8 cellular contexts compared by ENCODE assay signal in the genomic region with DNA sequence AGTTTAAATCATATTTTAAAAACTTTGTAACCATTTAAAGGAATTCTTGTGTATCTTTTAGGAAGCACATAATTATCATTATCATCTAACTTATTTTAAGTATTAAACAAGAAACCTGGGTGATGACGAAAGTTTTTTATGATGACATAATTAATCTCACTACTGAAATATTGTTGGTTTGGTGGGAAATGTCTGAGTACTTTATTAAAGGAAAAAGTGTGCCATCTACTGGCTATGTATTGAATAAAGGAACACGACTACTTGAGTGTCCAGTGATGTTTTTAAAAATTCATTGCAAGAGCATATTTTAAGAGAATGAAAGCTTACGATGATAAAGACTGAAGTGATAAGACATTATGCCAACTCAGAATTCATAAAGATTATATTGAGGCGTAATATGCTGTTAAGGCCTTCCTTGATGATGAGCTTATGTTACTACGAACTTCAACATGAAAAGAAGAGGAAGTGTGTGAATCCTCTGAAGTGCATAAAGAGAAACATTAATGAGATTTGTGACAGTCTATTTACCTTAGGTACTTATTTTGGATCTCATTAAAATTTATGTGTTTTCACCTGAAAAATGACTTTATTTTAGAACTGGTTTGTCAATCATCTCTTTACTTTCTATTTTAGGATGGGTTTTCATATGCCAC. TPM values are rescaled to one million over a fixed set of nuclear protein-coding genes. Genes with fewer than 3 reads are reported as not detected.
DNase-seq lines count a peak whose midpoint lies in the region; ATAC-seq and TF ChIP-seq lines count a peak whose summit lies in the region.

No MANE protein-coding gene starts in this region.

- H4K91ac ChIP-seq in IMR-90 (ENCODE audit: insufficient read depth, low read depth, low read length) = no peak overlapping the region

- no peaks in the 10 kb centered on the region for H3K27me3 ChIP-seq in IMR-90 (ENCODE audit: control insufficient read depth, insufficient read depth, low read length)
- no peaks in the 10 kb centered on the region for H3K27me3 ChIP-seq in RWPE2 (ENCODE audit: insufficient read depth, poor library complexity, severe bottlenecking)
- no peaks in the 10 kb centered on the region for H3K27me3 ChIP-seq in neutrophil

- H3K4me2 ChIP-seq in IMR-90 (ENCODE audit: low read depth, low read length) = no peak overlapping the region

- H3K36me3 ChIP-seq in IMR-90 (ENCODE audit: control insufficient read depth, insufficient read depth, low read length) (no peaks in the 10 kb centered on the region), RWPE2 (ENCODE audit: low read depth) (peaks cover 20% of the 10 kb centered on the region), neutrophil (peaks cover 41% of the 10 kb centered on the region)

- no peak overlapping the region for H4K5ac ChIP-seq in IMR-90 (ENCODE audit: low read depth, low read length)

- dilution Hi-C loops in IMR-90 (cut with HindIII; ENCODE audit: low sequenced_read_pairs, unreplicated experiment) = no loop called here

- CTCF ChIA-PET in IMR-90 (lab: Yijun Ruan, JAX) = interaction anchor here (0.7 to 1.9 kb wide), 10 partner anchors 9 to 637 kb away, joined by 3 to 7 read pairs (median 4); a partner anchor contains a TSS

- peak; percentile 62 for TF ChIP-seq RAD21 in IMR-90 (IDR thresholded peaks at IDR 0.05; ENCODE audit: low read length)

- ATAC-seq in GM21360 (IDR thresholded peaks at IDR 0.05; ENCODE audit: unreplicated experiment) = peak; percentile 77
- peak; percentile 72 for ATAC-seq in IMR-90 (ENCODE audit: low read depth)
- peak; percentile 64; the same call in 1 of the 3 replicates for ATAC-seq in RWPE2 (ENCODE audit: low read depth)
- ATAC-seq in esophagus mucosa = peak; percentile 53

- H4K20me1 ChIP-seq in IMR-90 (ENCODE audit: insufficient read depth, low read length) = no peaks in the 10 kb centered on the region

- no peak overlapping the region for H3K14ac ChIP-seq in IMR-90 (replicated peaks; ENCODE audit: low read depth, low read length)

- no peak overlapping the region for H2AK9ac ChIP-seq in IMR-90 (replicated peaks; ENCODE audit: low read depth, low read length, poor library complexity)

- no peak overlapping the region for H3K4ac ChIP-seq in IMR-90 (ENCODE audit: low read depth, low read length)

- no peak overlapping the region for H3K18ac ChIP-seq in IMR-90 (ENCODE audit: low read depth, low read length)

- H2BK120ac ChIP-seq in IMR-90 (ENCODE audit: low read depth, low read length) = no peak overlapping the region

- H3K4me3 ChIP-seq in IMR-90 (ENCODE audit: insufficient read depth, low read depth, low read length) (no peak overlapping the region), RWPE2 (ENCODE audit: severe bottlenecking) (no peak overlapping the region), neutrophil (ENCODE audit: low read depth in 1 of 2, low read length in 1 of 2) (no peak overlapping the region)

- no peaks in the 10 kb centered on the region for H3K4me1 ChIP-seq in IMR-90 (ENCODE audit: control insufficient read depth, insufficient read depth, low read length)
- H3K4me1 ChIP-seq in RWPE2 (ENCODE audit: insufficient read depth, poor library complexity, severe bottlenecking) = no peaks in the 10 kb centered on the region
- no peaks in the 10 kb centered on the region for H3K4me1 ChIP-seq in neutrophil (ENCODE audit: control insufficient read depth in 1 of 2, insufficient read depth in 1 of 2, low read depth in 1 of 2, low read length in 1 of 2)

- H3K9me3 ChIP-seq in IMR-90 (ENCODE audit: control insufficient read depth, insufficient read depth, low read length) (no peaks in the 10 kb centered on the region), RWPE2 (ENCODE audit: severe bottlenecking) (no peaks in the 10 kb centered on the region), neutrophil (no peaks in the 10 kb centered on the region)

- POLR2A ChIA-PET in IMR-90 (lab: Charles Lee; ENCODE audit: unreplicated experiment) = no interaction called here

- no peak overlapping the region for H2AFZ ChIP-seq in IMR-90 (replicated peaks; ENCODE audit: low read length, poor library complexity)

- no peak overlapping the region for H2BK15ac ChIP-seq in IMR-90 (ENCODE audit: low read depth, low read length)

- peak; percentile 81 for DNase-seq in ELR (ENCODE audit: low read depth)
- peak; percentile 68 for DNase-seq in IMR-90
- no peak for DNase-seq in RWPE2 (ENCODE audit: low spot score)
- DNase-seq in mucosa of gallbladder (ENCODE audit: low spot score) = no peak
- no peak for DNase-seq in HuH-7 (ENCODE audit: low spot score)

- no peak for TF ChIP-seq POLR2A in IMR-90 (IDR thresholded peaks at IDR 0.05; ENCODE audit: low read depth, low read length)

- H2BK5ac ChIP-seq in IMR-90 (ENCODE audit: low read depth, low read length, poor library complexity, severe bottlenecking) = no peak overlapping the region

- H4K8ac ChIP-seq in IMR-90 (ENCODE audit: low read depth in 2 of 2, low read length in 2 of 2) = no peak overlapping the region

- no peak overlapping the region for H2AK5ac ChIP-seq in IMR-90 (ENCODE audit: low read depth, low read length)

- no peak overlapping the region for H3K23ac ChIP-seq in IMR-90 (ENCODE audit: low read depth, low read length)

- BruUV-seq in IMR-90 (replicated peaks; lab: Mats Ljungman, UMichigan) = no TSS peak

- WGBS in IMR-90 (ENCODE audit: extremely low coverage in 2 of 2, insufficient read length in 1 of 2), 2 experiments = 0% methylated on average over 1 of the region's 5 CpGs; no CpG with 5 or more reads in 1 of the 2 experiments

- intact Hi-C loops in IMR-90 (cut with micrococcal nuclease) = loop anchor here (2.0 to 5.0 kb wide), 3 partner anchors 117 to 662 kb away; no protein-coding TSS in a partner anchor

- H3K9ac ChIP-seq in IMR-90 (ENCODE audit: low read depth, low read length) = no peak overlapping the region; the same call in 1 of the 2 replicates

- no peak overlapping the region for H2BK20ac ChIP-seq in IMR-90 (ENCODE audit: low read depth, low read length)

- H3K27ac ChIP-seq in IMR-90 (ENCODE audit: insufficient read depth, low read length) = no peak overlapping the region
- H3K27ac ChIP-seq in RWPE2 (ENCODE audit: poor library complexity, severe bottlenecking) = no peak overlapping the region
- peak overlapping the region; percentile 43 for H3K27ac ChIP-seq in neutrophil

- no peaks in the 10 kb centered on the region for H3K9me1 ChIP-seq in IMR-90 (ENCODE audit: insufficient read depth, low read length)

- H3K56ac ChIP-seq in IMR-90 (ENCODE audit: extremely low read depth, insufficient read depth, low read length) = no peak overlapping the region

- in situ Hi-C loops in IMR-90 (cut with MboI; ENCODE audit: low sequenced_read_pairs) = loop anchor here (10.0 kb wide), 1 partner anchor 660 kb away; no protein-coding TSS in a partner anchor

- peaks cover 0 to 2% of the 10 kb centered on the region in 2 experiments; a peak in 2 of 4 replicates for H3K79me1 ChIP-seq in IMR-90 (ENCODE audit: low read depth in 1 of 2, low read length in 2 of 2)

- TF ChIP-seq CTCF in IMR-90 (conservative IDR thresholded peaks at IDR 0.05; ENCODE audit: low read depth, low read length) = peak; percentile 65
- TF ChIP-seq CTCF in RWPE2 (IDR thresholded peaks at IDR 0.05; ENCODE audit: poor library complexity, severe bottlenecking) = peak; percentile 84
- no peak for TF ChIP-seq CTCF in neutrophil (IDR thresholded peaks at IDR 0.05)

TF ChIP-seq in IMR-90, 13 proteins besides CTCF, POLR2A, EP300 and RAD21:
- TF ChIP-seq CEBPB (IDR thresholded peaks at IDR 0.05; ENCODE audit: low read depth, low read length) = peak; percentile 47; the same call in 1 of the 2 replicates
- TF ChIP-seq RFX5 (IDR thresholded peaks at IDR 0.05; ENCODE audit: low read depth, low read length) = no peak
- TF ChIP-seq MXI1 (IDR thresholded peaks at IDR 0.05; ENCODE audit: borderline replicate concordance, low read depth, low read length) = no peak
- TF ChIP-seq BHLHE40 (IDR thresholded peaks at IDR 0.05; ENCODE audit: low read depth, low read length) = no peak
- TF ChIP-seq FOS (IDR thresholded peaks at IDR 0.05; ENCODE audit: low read depth, low read length) = no peak
- TF ChIP-seq, protein P1, sequence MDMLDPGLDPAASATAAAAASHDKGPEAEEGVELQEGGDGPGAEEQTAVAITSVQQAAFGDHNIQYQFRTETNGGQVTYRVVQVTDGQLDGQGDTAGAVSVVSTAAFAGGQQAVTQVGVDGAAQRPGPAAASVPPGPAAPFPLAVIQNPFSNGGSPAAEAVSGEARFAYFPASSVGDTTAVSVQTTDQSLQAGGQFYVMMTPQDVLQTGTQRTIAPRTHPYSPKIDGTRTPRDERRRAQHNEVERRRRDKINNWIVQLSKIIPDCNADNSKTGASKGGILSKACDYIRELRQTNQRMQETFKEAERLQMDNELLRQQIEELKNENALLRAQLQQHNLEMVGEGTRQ (IDR thresholded peaks at IDR 0.05; ENCODE audit: low read depth, low read length) = no peak
- TF ChIP-seq RCOR1 (IDR thresholded peaks at IDR 0.05; ENCODE audit: insufficient replicate concordance, low read length) = no peak
- TF ChIP-seq MAFK (IDR thresholded peaks at IDR 0.05; ENCODE audit: low read depth, low read length) = no peak
- no peak for TF ChIP-seq CHD1 (IDR thresholded peaks at IDR 0.05; ENCODE audit: low read depth, low read length)
- peak; percentile 57 for TF ChIP-seq SMC3 (IDR thresholded peaks at IDR 0.05; ENCODE audit: low read depth, low read length)
TF ChIP-seq in IMR-90: peak in this region for 2.

RNA-seq across cellular contexts. Expression of a gene that starts 12.0 kb away (rescaled TPM):
- 19.0 and 29.7 TPM in 2 replicates for total RNA-seq in IMR-90 (2012; rRNA removed)
- 10.9 and 14.3 TPM in 2 replicates for polyA plus RNA-seq in IMR-90 (2012; rRNA removed)
- polyA plus RNA-seq in IMR-90 (2012; cell fraction: cytosol; rRNA removed) = 2.1 and 3.4 TPM in 2 replicates
- 3.1 and 42.8 TPM in 2 replicates for polyA plus RNA-seq in IMR-90 (2012; cell fraction: nucleus; rRNA removed; ENCODE audit: low replicate concordance)
- 11.0 TPM for total RNA-seq in esophagus mucosa
- total RNA-seq in mucosa of gallbladder = 18.0 TPM

RNA-seq across cellular contexts. Expression of a gene that starts 17.8 kb away (rescaled TPM):
- total RNA-seq in IMR-90 (2012; rRNA removed) = 6.5 and 9.4 TPM in 2 replicates
- polyA plus RNA-seq in IMR-90 (2012; rRNA removed) = 2.3 and 3.4 TPM in 2 replicates
- polyA plus RNA-seq in IMR-90 (2012; cell fraction: cytosol; rRNA removed) = 2.0 and 2.6 TPM in 2 replicates
- 0.77 and 1.2 TPM in 2 replicates for polyA plus RNA-seq in IMR-90 (2012; cell fraction: nucleus; rRNA removed; ENCODE audit: low replicate concordance)
- total RNA-seq in esophagus mucosa = 11.3 TPM
- 32.3 TPM for total RNA-seq in mucosa of gallbladder

Comparison
In these comparisons a context has a peak if more than half of its experiments do, and no peak if none do; other contexts are left out.
1. DNase-seq: peak in ELR (single experiment) and IMR-90 (single experiment); none in RWPE2 (single experiment), mucosa of gallbladder (single experiment) and HuH-7 (single experiment).
2. Peak in every context shown above with its lines, with median percentiles within 50 percentile points of each other: ATAC-seq.